Comparison of ENCODE assay signal across 10 cellular contexts in the genomic region with DNA sequence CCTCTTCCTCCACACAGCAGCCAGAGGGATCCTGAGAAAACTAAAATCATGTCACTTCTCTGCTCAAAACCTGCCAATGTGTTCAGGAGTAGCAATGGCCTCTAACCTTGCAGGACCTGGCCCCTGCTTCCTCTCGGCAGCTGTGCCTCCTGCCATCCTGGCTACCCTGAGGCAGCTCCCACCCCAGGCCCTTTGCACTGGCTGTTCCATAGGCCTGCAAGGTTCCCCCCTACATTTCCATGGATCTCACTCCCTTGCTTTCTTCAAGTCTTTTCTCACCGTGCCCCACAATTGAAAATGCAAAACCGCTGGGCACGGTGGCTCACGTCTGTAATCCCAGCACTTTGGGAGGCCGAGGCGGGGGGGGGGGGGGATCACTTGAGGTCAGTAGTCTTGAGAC. TPM values are rescaled to one million over a fixed set of nuclear protein-coding genes. Genes with fewer than 3 reads are reported as not detected.
DNase-seq lines count a peak whose midpoint lies in the region; ATAC-seq and TF ChIP-seq lines count a peak whose summit lies in the region.
"Had no signal": no experiment of that assay in that cellular context is flagged by ENCODE, and none has a peak within 500 bp of the region (broad histone marks: within the 10 kb centered on the region; RNA-seq: fewer than 3 reads in every experiment).

No MANE protein-coding gene starts in this region.

- H3F3A ChIP-seq in SU-DHL-6 (ENCODE audit: insufficient read depth), result 0 out of 2 replicates have a peak, but pooled peaks cover 7% of the 10 kb centered on the region

- no peaks in the 10 kb centered on the region; the same call in 1 of the 2 replicates for H4K20me1 ChIP-seq in SU-DHL-6 (ENCODE audit: low read depth, low read length)

- TF ChIP-seq CTCF in SU-DHL-6 (IDR thresholded peaks at IDR 0.05; ENCODE audit: insufficient read depth, low read length, poor library complexity, severe bottlenecking) (no peak), transverse colon (IDR thresholded peaks at IDR 0.05) (no peak)

- no peaks in the 10 kb centered on the region for H3K9me2 ChIP-seq in SU-DHL-6 (replicated peaks; ENCODE audit: insufficient read depth, low read length)

- peaks cover 12% of the 10 kb centered on the region for H3K79me2 ChIP-seq in SU-DHL-6 (ENCODE audit: insufficient read depth, low read length)

- H3K9me3 ChIP-seq in right cardiac atrium (ENCODE audit: control insufficient read depth, low read length) (no peaks in the 10 kb centered on the region), SU-DHL-6 (ENCODE audit: insufficient read depth, low read length) (no peaks in the 10 kb centered on the region), iPS-15b (ENCODE audit: control insufficient read depth, insufficient read depth, low read length) (no peaks in the 10 kb centered on the region), transverse colon (no peaks in the 10 kb centered on the region)

- H3K4me1 ChIP-seq in right cardiac atrium (ENCODE audit: control insufficient read depth, insufficient read depth, low read length), result peaks cover 10% of the 10 kb centered on the region
- H3K4me1 ChIP-seq in iPS-15b (ENCODE audit: control insufficient read depth, insufficient read depth, low read length), result peaks cover 3% of the 10 kb centered on the region
- peaks cover 24 to 37% (median 30%) of the 10 kb centered on the region in 4 donors for H3K4me1 ChIP-seq in transverse colon

- no peaks in the 10 kb centered on the region; the same call in 1 of the 2 replicates for H3K36me3 ChIP-seq in SU-DHL-6 (ENCODE audit: low read length)
- H3K36me3 ChIP-seq in iPS-15b (ENCODE audit: control insufficient read depth, insufficient read depth, low read length), result no peaks in the 10 kb centered on the region
- no peaks in the 10 kb centered on the region for H3K36me3 ChIP-seq in transverse colon

- H3K9ac ChIP-seq in SU-DHL-6 (ENCODE audit: low read length) (no peak overlapping the region; the same call in 1 of the 2 replicates), iPS-15b (ENCODE audit: low read depth, low read length) (no peak overlapping the region)

- DNase-seq in right cardiac atrium (peak in 1 of 3 donors; percentile 17), left cardiac atrium (no peak), transverse colon (no peak), HuH-7.5 (ENCODE audit: low spot score) (no peak), DMS53 (lab: John Stamatoyannopoulos, UW) (no peak)
- DNase-seq: activated naive CD4-positive, alpha-beta T cell treated with Interleukin-2 at 50 U/mL for 16 hours; stimulated activated CD4-positive, alpha-beta T cell treated with anti-CD3 and anti-CD28 coated beads, Interleukin-12 subunit alpha, Interleukin-12 subunit beta, amount 100 ng/mL, for 4 hours had no signal

- TF ChIP-seq POLR2A in transverse colon (IDR thresholded peaks at IDR 0.05), result no peak

- no peak overlapping the region for H2AFZ ChIP-seq in SU-DHL-6 (ENCODE audit: low read depth, low read length, severe bottlenecking)

- no peak for ATAC-seq in right cardiac atrium
- no peak for ATAC-seq in left cardiac atrium
- no peak for ATAC-seq in HG02938 (IDR thresholded peaks at IDR 0.05; ENCODE audit: unreplicated experiment)

- H3K4me3 ChIP-seq in right cardiac atrium (ENCODE audit: low read length) (no peak overlapping the region), SU-DHL-6 (ENCODE audit: insufficient read depth, low read length, poor library complexity, severe bottlenecking) (no peak overlapping the region), iPS-15b (ENCODE audit: low read depth, low read length) (peak overlapping the region; percentile 35), transverse colon (no peak overlapping the region)

- H3K4me2 ChIP-seq in SU-DHL-6 (ENCODE audit: low read depth, low read length, poor library complexity, severe bottlenecking), result peak overlapping the region; percentile 98

- in situ Hi-C loops in transverse colon (cut with MboI; ENCODE audit: low pct_ligation_motif_present in 1 of 4, low pct_unique_long_range_greater_than_20kb in 1 of 4, low sequenced_read_pairs in 3 of 4), result no loop called here

- intact Hi-C loops in right cardiac atrium (cut with DNase I), result no loop called here
- intact Hi-C loops in left cardiac atrium (cut with DNase I), result no loop called here
- intact Hi-C loops in transverse colon (cut with DNase I; ENCODE audit: low total_unique reads), result no loop called here

- 85% methylated on average over 7 of the region's 7 CpGs for WGBS in right cardiac atrium
- WGBS in transverse colon (ENCODE audit: low coverage in 1 of 2), 2 donors, result 92 to 95% methylated on average over 3 to 7 of the region's 7 CpGs

- no peak for TF ChIP-seq EP300 in transverse colon (IDR thresholded peaks at IDR 0.05; ENCODE audit: low read depth)

- H3K27me3 ChIP-seq in right cardiac atrium (ENCODE audit: control insufficient read depth, insufficient read depth), result no peaks in the 10 kb centered on the region
- H3K27me3 ChIP-seq in SU-DHL-6 (ENCODE audit: low read length), result no peaks in the 10 kb centered on the region
- no peaks in the 10 kb centered on the region for H3K27me3 ChIP-seq in iPS-15b (ENCODE audit: control insufficient read depth, insufficient read depth, low read length)
- H3K27me3 ChIP-seq in transverse colon, result no peaks in the 10 kb centered on the region

- H3K27ac ChIP-seq in right cardiac atrium (ENCODE audit: low read length), result peak overlapping the region; percentile 10
- no peak overlapping the region for H3K27ac ChIP-seq in SU-DHL-6 (ENCODE audit: low read depth, low read length)
- H3K27ac ChIP-seq in transverse colon, result peak overlapping the region; percentile 93 to 99 (median 95)

RNA-seq across cellular contexts. Expression of a gene that starts 2.1 kb away (rescaled TPM):
- total RNA-seq in right cardiac atrium (100 to 1,000 TPM in 2 of 4 donors, 10 to 100 TPM in 2; 93.0 to 170 (median 122) TPM), left cardiac atrium (100 to 1,000 TPM; 102 to 125 TPM), transverse colon (100 to 1,000 TPM in 1 of 4 donors, 10 to 100 TPM in 3; 45.3 to 181 (median 65.9) TPM)
- 99.7 TPM for polyA plus RNA-seq in right cardiac atrium

RNA-seq across cellular contexts. Expression of a gene that starts 18.0 kb away (rescaled TPM):
- total RNA-seq in right cardiac atrium (10 to 100 TPM; 40.4 to 62.2 (median 52.6) TPM), left cardiac atrium (10 to 100 TPM; 37.9 to 48.0 TPM), transverse colon (10 to 100 TPM; 42.9 to 50.7 (median 50.1) TPM)
- 63.8 TPM for polyA plus RNA-seq in right cardiac atrium

RNA-seq across cellular contexts. Expression of a gene that starts 22.6 kb away (rescaled TPM):
- total RNA-seq in right cardiac atrium (10 to 100 TPM in 3 of 4 donors, 1 to 10 TPM in 1; 5.9 to 17.5 (median 12.3) TPM), left cardiac atrium (10 to 100 TPM; 23.8 to 25.8 TPM), transverse colon (10 to 100 TPM; 14.6 to 63.3 (median 28.6) TPM)
- polyA plus RNA-seq in right cardiac atrium, result 5.2 TPM

RNA-seq across cellular contexts. Expression of a gene that starts 42.1 kb away (rescaled TPM):
- 10 to 100 TPM; 55.3 to 78.1 (median 67.4) TPM for total RNA-seq in right cardiac atrium
- polyA plus RNA-seq in right cardiac atrium, result 95.4 TPM
- 10 to 100 TPM; 59.6 to 61.2 TPM for total RNA-seq in left cardiac atrium
- total RNA-seq in transverse colon, result 100 to 1,000 TPM in 2 of 4 donors, 10 to 100 TPM in 2; 82.4 to 113 (median 99.1) TPM

RNA-seq across cellular contexts. Expression of a gene that starts 42.2 kb away (rescaled TPM):
- total RNA-seq in right cardiac atrium, result 10 to 100 TPM; 71.7 to 82.1 (median 78.1) TPM
- 65.7 TPM for polyA plus RNA-seq in right cardiac atrium
- total RNA-seq in left cardiac atrium, result 10 to 100 TPM; 58.8 to 82.0 TPM
- 100 to 1,000 TPM in 3 of 4 donors, 10 to 100 TPM in 1; 84.0 to 215 (median 127) TPM for total RNA-seq in transverse colon
